ENCODE assay signal across 20 cellular contexts in the genomic region with DNA sequence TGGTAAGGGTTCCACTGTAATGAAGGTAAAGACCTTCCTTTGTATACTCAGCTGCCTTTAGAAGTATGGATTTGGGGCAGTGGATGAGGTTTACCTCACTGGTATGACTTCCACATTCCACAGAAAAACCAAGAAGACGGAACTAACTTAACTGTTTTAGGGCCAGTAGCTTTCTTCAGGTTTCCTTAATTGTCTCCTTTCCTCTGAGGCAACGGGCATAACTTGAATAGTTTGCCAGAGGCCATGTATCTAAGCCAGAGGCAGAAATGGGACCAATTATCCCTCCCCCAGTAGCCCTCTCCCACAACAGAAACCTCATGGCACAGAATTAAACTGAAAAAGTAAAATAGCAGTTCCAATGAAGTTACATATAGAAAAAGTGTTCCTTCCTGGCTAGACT.
DNase-seq lines count a peak whose midpoint lies in the region; ATAC-seq and TF ChIP-seq lines count a peak whose summit lies in the region.
"Had no signal": no experiment of that assay in that cellular context is flagged by ENCODE, and none has a peak within 500 bp of the region (broad histone marks: within the 10 kb centered on the region; RNA-seq: fewer than 3 reads in every experiment).

No MANE protein-coding gene starts in this region.

- peak; percentile 57 for DNase-seq in ELF-1 (ENCODE audit: low read depth, low spot score)
- DNase-seq in M059J (ENCODE audit: low read depth), result peak; percentile 20
- DNase-seq in fibroblast of peridontal ligament (ENCODE audit: extremely low read depth), result peak; percentile 21
- no peak for DNase-seq in hypothalamus (lab: John Stamatoyannopoulos, UW)
- DNase-seq in WTC11 (ENCODE audit: low spot score), result no peak
- no peak for DNase-seq in dermis blood vessel endothelial cell
- DNase-seq: AML-193; CD4-positive, alpha-beta T cell; DMS53; GF-D8; KG1; NCI-H1048; NCI-H1417; NCI-H1694; NCI-H2029 treated with DMSO at 0.1 percent for 48 hours; NCI-H2227 treated with DMSO at 0.1 percent for 48 hours; NCI-H526 treated with DMSO at 0.1 percent for 48 hours; PC-9 had no signal

- peaks cover 14% of the 10 kb centered on the region for H3K27me3 Mint-ChIP-seq in WTC11 (ENCODE audit: low read depth)

- no peak overlapping the region for H3K27ac Mint-ChIP-seq in WTC11
- H3K27ac Mint-ChIP-seq: CD4-positive, alpha-beta T cell had no signal

- H3K9me3 Mint-ChIP-seq in WTC11, result no peaks in the 10 kb centered on the region
- H3K9me3 Mint-ChIP-seq: CD4-positive, alpha-beta T cell had no signal

- CTCF ChIA-PET in WTC11 (lab: Charles Lee), result interaction anchor here (1.1 to 4.5 kb wide), 3 partner anchors 40 to 90 kb away, joined by 5 to 35 read pairs (median 8); no protein-coding TSS in a partner anchor

- H3K4me1 Mint-ChIP-seq in WTC11, result peaks cover 13% of the 10 kb centered on the region

- POLR2A ChIA-PET in WTC11 (lab: Charles Lee), result no interaction called here

- no peak for TF ChIP-seq CTCF in WTC11 (IDR thresholded peaks at IDR 0.05)

- H3K4me3 Mint-ChIP-seq in WTC11, result no peak overlapping the region
- H3K4me3 Mint-ChIP-seq: CD4-positive, alpha-beta T cell had no signal

- H3K36me3 Mint-ChIP-seq in WTC11, result 0 out of 2 replicates have a peak, but pooled peaks cover 3% of the 10 kb centered on the region

- ATAC-seq in WTC11, result no peak; the same call in 1 of the 2 replicates
- no peak for ATAC-seq in GM21717 (IDR thresholded peaks at IDR 0.05; ENCODE audit: unreplicated experiment)
- ATAC-seq: Right ventricle myocardium inferior had no signal

TF ChIP-seq in WTC11, 78 proteins besides CTCF, POLR2A, EP300 and RAD21:
- TF ChIP-seq NR2C2 (CRISPR knock-in tag; IDR thresholded peaks at IDR 0.05) (no peak), CREM (CRISPR knock-in tag; IDR thresholded peaks at IDR 0.05) (no peak), FOXK1 (CRISPR knock-in tag; IDR thresholded peaks at IDR 0.05) (no peak), ZNF396 (CRISPR knock-in tag; IDR thresholded peaks at IDR 0.05; ENCODE audit: borderline replicate concordance) (no peak)
- TF ChIP-seq, protein P1, sequence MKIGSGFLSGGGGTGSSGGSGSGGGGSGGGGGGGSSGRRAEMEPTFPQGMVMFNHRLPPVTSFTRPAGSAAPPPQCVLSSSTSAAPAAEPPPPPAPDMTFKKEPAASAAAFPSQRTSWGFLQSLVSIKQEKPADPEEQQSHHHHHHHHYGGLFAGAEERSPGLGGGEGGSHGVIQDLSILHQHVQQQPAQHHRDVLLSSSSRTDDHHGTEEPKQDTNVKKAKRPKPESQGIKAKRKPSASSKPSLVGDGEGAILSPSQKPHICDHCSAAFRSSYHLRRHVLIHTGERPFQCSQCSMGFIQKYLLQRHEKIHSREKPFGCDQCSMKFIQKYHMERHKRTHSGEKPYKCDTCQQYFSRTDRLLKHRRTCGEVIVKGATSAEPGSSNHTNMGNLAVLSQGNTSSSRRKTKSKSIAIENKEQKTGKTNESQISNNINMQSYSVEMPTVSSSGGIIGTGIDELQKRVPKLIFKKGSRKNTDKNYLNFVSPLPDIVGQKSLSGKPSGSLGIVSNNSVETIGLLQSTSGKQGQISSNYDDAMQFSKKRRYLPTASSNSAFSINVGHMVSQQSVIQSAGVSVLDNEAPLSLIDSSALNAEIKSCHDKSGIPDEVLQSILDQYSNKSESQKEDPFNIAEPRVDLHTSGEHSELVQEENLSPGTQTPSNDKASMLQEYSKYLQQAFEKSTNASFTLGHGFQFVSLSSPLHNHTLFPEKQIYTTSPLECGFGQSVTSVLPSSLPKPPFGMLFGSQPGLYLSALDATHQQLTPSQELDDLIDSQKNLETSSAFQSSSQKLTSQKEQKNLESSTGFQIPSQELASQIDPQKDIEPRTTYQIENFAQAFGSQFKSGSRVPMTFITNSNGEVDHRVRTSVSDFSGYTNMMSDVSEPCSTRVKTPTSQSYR (CRISPR knock-in tag; IDR thresholded peaks at IDR 0.05), result no peak
TF ChIP-seq in WTC11: peak in this region for 0.

Comparison
In these comparisons a context has a peak if more than half of its experiments do, and no peak if none do; other contexts are left out.
1. DNase-seq: peak in ELF-1 (single experiment), M059J (single experiment) and fibroblast of peridontal ligament (single experiment); none in hypothalamus (0 of 51), WTC11 (single experiment) and dermis blood vessel endothelial cell (single experiment).